ENCODE assay signal across 9 cellular contexts in the genomic region with DNA sequence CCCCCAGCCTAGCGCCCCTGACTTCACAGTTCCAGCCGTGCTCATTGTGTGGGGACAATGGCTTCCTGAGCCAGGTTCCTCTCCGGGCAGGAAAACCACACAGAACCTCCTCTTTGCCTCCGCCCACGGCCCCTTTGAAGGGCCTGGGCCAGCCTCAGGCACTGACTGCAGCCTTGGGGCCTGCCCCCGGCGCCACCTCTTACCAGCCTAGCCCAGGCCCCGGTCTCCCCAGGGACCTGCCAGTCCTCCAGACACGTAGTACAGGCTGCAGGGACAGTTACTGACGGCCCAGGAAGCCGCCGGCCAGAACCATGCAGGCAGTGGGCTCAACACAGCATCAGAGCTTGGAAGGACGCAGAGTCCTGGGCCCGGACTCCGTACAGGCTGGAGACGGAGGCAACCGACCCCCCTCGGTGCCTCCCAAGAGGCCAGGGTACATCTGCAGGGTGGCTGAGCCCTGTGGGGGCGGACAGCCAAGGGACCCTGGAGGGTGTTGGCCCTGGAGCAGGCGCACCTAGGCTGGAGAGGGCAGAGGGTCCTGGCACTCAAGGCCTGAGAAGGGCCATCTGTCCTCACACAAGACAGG. TPM values are rescaled to one million over a fixed set of nuclear protein-coding genes. Genes with fewer than 3 reads are reported as not detected.
DNase-seq lines count a peak whose midpoint lies in the region; ATAC-seq and TF ChIP-seq lines count a peak whose summit lies in the region.
"Had no signal": no experiment of that assay in that cellular context is flagged by ENCODE, and none has a peak within 500 bp of the region (broad histone marks: within the 10 kb centered on the region; RNA-seq: fewer than 3 reads in every experiment).

No MANE protein-coding gene starts in this region.

- H3K27me3 ChIP-seq in ascending aorta = peaks cover 8% of the 10 kb centered on the region

- no peak for TF ChIP-seq CTCF in activated CD8-positive, alpha-beta T cell treated with anti-CD3 and anti-CD28 coated beads for 36 hours (IDR thresholded peaks at IDR 0.05)
- no peak for TF ChIP-seq CTCF in ascending aorta (IDR thresholded peaks at IDR 0.05)

- peaks cover 4 to 26% of the 10 kb centered on the region in 2 donors for H3K4me1 ChIP-seq in ascending aorta

- POLR2A ChIA-PET in activated CD8-positive, alpha-beta T cell treated with anti-CD3 and anti-CD28 coated beads for 36 hours (lab: Charles Lee) = no interaction called here

- no peak overlapping the region for H3K4me3 ChIP-seq in ascending aorta

- no peak overlapping the region for H3K27ac ChIP-seq in ascending aorta

- no peaks in the 10 kb centered on the region for H3K36me3 ChIP-seq in ascending aorta

- H3K4me3 Mint-ChIP-seq in activated CD8-positive, alpha-beta T cell treated with anti-CD3 and anti-CD28 coated beads for 36 hours = no peak overlapping the region
- H3K4me3 Mint-ChIP-seq: H9 had no signal

- H3K27ac Mint-ChIP-seq in activated CD8-positive, alpha-beta T cell treated with anti-CD3 and anti-CD28 coated beads for 36 hours = peak overlapping the region; percentile 36
- H3K27ac Mint-ChIP-seq: H9 had no signal

- CTCF ChIA-PET in activated CD8-positive, alpha-beta T cell treated with anti-CD3 and anti-CD28 coated beads for 36 hours (lab: Charles Lee) = interaction anchor here (0.7 to 2.2 kb wide), 7 partner anchors 18 to 150 kb away, joined by 3 to 10 read pairs (median 3); no protein-coding TSS in a partner anchor

- peaks cover 21% of the 10 kb centered on the region for H3K27me3 Mint-ChIP-seq in activated CD8-positive, alpha-beta T cell treated with anti-CD3 and anti-CD28 coated beads for 36 hours

- ATAC-seq in activated CD8-positive, alpha-beta T cell treated with anti-CD3 and anti-CD28 coated beads for 36 hours = peak; percentile 73

- intact Hi-C loops in activated CD8-positive, alpha-beta T cell treated with anti-CD3 and anti-CD28 coated beads for 36 hours (cut with micrococcal nuclease) = loop anchor here (5.0 kb wide), 1 partner anchor 150 kb away; no protein-coding TSS in a partner anchor
- intact Hi-C loops in ascending aorta (cut with DNase I) = loop anchor here (2.0 to 5.0 kb wide), 3 partner anchors 79 to 327 kb away; no protein-coding TSS in a partner anchor

- no peaks in the 10 kb centered on the region for H3K36me3 Mint-ChIP-seq in activated CD8-positive, alpha-beta T cell treated with anti-CD3 and anti-CD28 coated beads for 36 hours (ENCODE audit: low read depth)

- H3K9me3 ChIP-seq in ascending aorta = no peaks in the 10 kb centered on the region

- DNase-seq in activated gamma-delta T cell treated with Interleukin-2 at 50 U/mL for 16 hours = peak; percentile 31
- no peak for DNase-seq in activated gamma-delta T cell (lab: John Stamatoyannopoulos, UW)
- peak; percentile 70 for DNase-seq in MV-4-11 (lab: John Stamatoyannopoulos, UW)
- peak; percentile 78 for DNase-seq in activated CD8-positive, alpha-beta T cell treated with anti-CD3 and anti-CD28 coated beads for 36 hours
- DNase-seq in retina = peak; percentile 50
- no peak for DNase-seq in HT-29 (ENCODE audit: low spot score)
- no peak for DNase-seq in NCI-H187 (lab: John Stamatoyannopoulos, UW)
- no peak for DNase-seq in ascending aorta (ENCODE audit: low spot score in 2 of 2)
- DNase-seq: H9 had no signal

- H3K4me1 Mint-ChIP-seq in activated CD8-positive, alpha-beta T cell treated with anti-CD3 and anti-CD28 coated beads for 36 hours (ENCODE audit: low read depth) = peaks cover 16% of the 10 kb centered on the region

- H3K9me3 Mint-ChIP-seq in activated CD8-positive, alpha-beta T cell treated with anti-CD3 and anti-CD28 coated beads for 36 hours = no peaks in the 10 kb centered on the region
- H3K9me3 Mint-ChIP-seq: H9 had no signal

RNA-seq across cellular contexts. Expression of gene NUDT14, which starts 20.9 kb away (rescaled TPM):
- 1 to 10 TPM; 9.3 to 9.7 TPM for total RNA-seq in activated CD8-positive, alpha-beta T cell treated with anti-CD3 and anti-CD28 coated beads for 36 hours
- 63.2 and 74.9 TPM in 2 replicates for total RNA-seq in HT-29 (2014; rRNA removed; shearing (Covaris generic))
- 1.5 TPM for total RNA-seq in ascending aorta

RNA-seq across cellular contexts. Expression of gene JAG2, which starts 33.4 kb away (rescaled TPM):
- total RNA-seq in activated CD8-positive, alpha-beta T cell treated with anti-CD3 and anti-CD28 coated beads for 36 hours = 1 to 10 TPM; 3.6 to 4.1 TPM
- total RNA-seq in HT-29 (2014; rRNA removed; shearing (Covaris generic)) = 10.6 and 16.0 TPM in 2 replicates
- total RNA-seq in ascending aorta = 35.5 TPM

RNA-seq across cellular contexts. Expression of gene BTBD6, which starts 46.3 kb away (rescaled TPM):
- total RNA-seq in activated CD8-positive, alpha-beta T cell treated with anti-CD3 and anti-CD28 coated beads for 36 hours = 10 to 100 TPM; 24.7 to 26.7 TPM
- 65.8 and 72.3 TPM in 2 replicates for total RNA-seq in HT-29 (2014; rRNA removed; shearing (Covaris generic))
- 80.1 TPM for total RNA-seq in ascending aorta

Comparison
In these comparisons a context has a peak if more than half of its experiments do, and no peak if none do; other contexts are left out.
1. DNase-seq: peak in activated gamma-delta T cell treated with Interleukin-2 at 50 U/mL for 16 hours (single experiment), MV-4-11 (single experiment), activated CD8-positive, alpha-beta T cell treated with anti-CD3 and anti-CD28 coated beads for 36 hours (single experiment) and retina (single experiment); none in activated gamma-delta T cell (single experiment), HT-29 (single experiment), NCI-H187 (0 of 2) and ascending aorta (0 of 2).